In the genomic region with DNA sequence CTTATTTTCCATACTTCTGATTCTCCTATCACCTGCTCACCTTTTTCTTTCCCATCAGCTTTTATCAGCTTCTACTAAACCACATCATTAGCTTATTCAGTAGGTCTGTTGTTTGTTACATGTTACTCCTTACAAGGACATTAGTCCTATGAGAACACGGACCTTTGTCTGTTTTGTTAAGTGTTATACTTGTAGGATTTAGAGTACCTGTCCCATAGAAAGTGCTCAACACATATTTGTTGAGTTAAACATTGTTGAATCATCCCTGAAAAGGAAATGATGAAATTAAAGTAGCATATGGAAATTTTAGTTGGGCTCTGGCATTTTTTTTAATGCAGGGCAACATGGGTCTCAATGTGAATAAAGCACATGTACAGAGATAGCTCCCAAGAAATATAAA, we compare ENCODE assay signal across 17 cellular contexts.
DNase-seq lines count a peak whose midpoint lies in the region; ATAC-seq and TF ChIP-seq lines count a peak whose summit lies in the region.
"Had no signal": no experiment of that assay in that cellular context is flagged by ENCODE, and none has a peak within 500 bp of the region (broad histone marks: within the 10 kb centered on the region; RNA-seq: fewer than 3 reads in every experiment).

No MANE protein-coding gene starts in this region.

- ATAC-seq in GM21390 (IDR thresholded peaks at IDR 0.05; ENCODE audit: unreplicated experiment) = no peak
- ATAC-seq in activated CD8-positive, alpha-beta T cell treated with anti-CD3 and anti-CD28 coated beads, Interleukin-2, amount 10 ng/mL, durations not matched to agents 7 days and 5 days = no peak
- ATAC-seq: A549; CD8-positive, alpha-beta T cell; GM12878 had no signal

- no peak overlapping the region for H3K4me3 Mint-ChIP-seq in activated CD8-positive, alpha-beta T cell treated with anti-CD3 and anti-CD28 coated beads, Interleukin-2, amount 10 ng/mL, durations not matched to agents 7 days and 5 days
- H3K4me3 Mint-ChIP-seq: CD8-positive, alpha-beta T cell; H9; IgD-negative memory B cell had no signal

- H3K27ac Mint-ChIP-seq in activated CD8-positive, alpha-beta T cell treated with anti-CD3 and anti-CD28 coated beads, Interleukin-2, amount 10 ng/mL, durations not matched to agents 7 days and 5 days = no peak overlapping the region
- H3K27ac Mint-ChIP-seq: CD8-positive, alpha-beta T cell; H9; IgD-negative memory B cell had no signal

- dilution Hi-C loops in mammary epithelial cell (cut with HindIII; ENCODE audit: low sequenced_read_pairs) = no loop called here

- H3K27me3 ChIP-seq in mammary epithelial cell (ENCODE audit: insufficient read depth, low read length) = no peaks in the 10 kb centered on the region
- H3K27me3 ChIP-seq: BE2C had no signal

- H3K9me3 ChIP-seq in mammary epithelial cell (replicated peaks; ENCODE audit: insufficient read depth, low read length) = no peaks in the 10 kb centered on the region
- H3K9me3 ChIP-seq: A549, BE2C had no signal

- in situ Hi-C loops in mammary epithelial cell (cut with MboI; ENCODE audit: low sequenced_read_pairs in 2 of 2) = no loop called here

- WGBS in mammary epithelial cell (ENCODE audit: low coverage, missing lambda C conversion rate) = 47% methylated on average over 1 of the region's 1 CpG

- DNase-seq in DMS53 treated with DMSO at 0.1 percent for 48 hours (lab: John Stamatoyannopoulos, UW; ENCODE audit: unreplicated experiment) = peak; percentile 14
- DNase-seq in HCEC 1CT = peak; percentile 17
- peak; percentile 8 for DNase-seq in mammary epithelial cell
- peak; percentile 1 for DNase-seq in iris pigment epithelial cell (ENCODE audit: low read depth)
- no peak for DNase-seq in amygdala (lab: John Stamatoyannopoulos, UW)
- DNase-seq in activated CD8-positive, alpha-beta T cell treated with anti-CD3 and anti-CD28 coated beads, Interleukin-2, amount 10 ng/mL, durations not matched to agents 7 days and 5 days = no peak
- DNase-seq: BE2C; CD8-positive, alpha-beta T cell; COR-L47; GOT3; H9; KG1 had no signal

- H3K79me2 ChIP-seq in mammary epithelial cell (ENCODE audit: insufficient read depth, low read length) = no peaks in the 10 kb centered on the region

- no peaks in the 10 kb centered on the region for H3K27me3 Mint-ChIP-seq in activated CD8-positive, alpha-beta T cell treated with anti-CD3 and anti-CD28 coated beads, Interleukin-2, amount 10 ng/mL, durations not matched to agents 7 days and 5 days (ENCODE audit: low read depth)
- H3K27me3 Mint-ChIP-seq: IgD-negative memory B cell had no signal

- no peaks in the 10 kb centered on the region for H3K36me3 Mint-ChIP-seq in activated CD8-positive, alpha-beta T cell treated with anti-CD3 and anti-CD28 coated beads, Interleukin-2, amount 10 ng/mL, durations not matched to agents 7 days and 5 days (ENCODE audit: low read depth)
- H3K36me3 Mint-ChIP-seq: CD8-positive, alpha-beta T cell; IgD-negative memory B cell had no signal

- intact Hi-C loops in mammary epithelial cell (cut with micrococcal nuclease) = no loop called here

- H3K4me3 ChIP-seq in mammary epithelial cell (replicated peaks in 1 of 3; ENCODE audit: insufficient read depth in 1 of 3, low read depth in 2 of 3, low read length in 3 of 3) = no peak overlapping the region
- H3K4me3 ChIP-seq: A549, GM12878 had no signal

- no peaks in the 10 kb centered on the region for H4K20me1 ChIP-seq in mammary epithelial cell (ENCODE audit: insufficient read depth, low read length)

- H3K4me2 ChIP-seq in mammary epithelial cell (ENCODE audit: insufficient read depth, low read depth, low read length) = peak overlapping the region; percentile 8
- H3K4me2 ChIP-seq: A549 had no signal

- no peak overlapping the region for H3K27ac ChIP-seq in mammary epithelial cell (ENCODE audit: insufficient read depth, low read depth, low read length)
- H3K27ac ChIP-seq: A549, C4-2B had no signal

- CTCF ChIA-PET in mammary epithelial cell (lab: Charles Lee; ENCODE audit: low non-redundant PET) = no interaction called here
- CTCF ChIA-PET in activated CD8-positive, alpha-beta T cell treated with anti-CD3 and anti-CD28 coated beads, Interleukin-2, amount 10 ng/mL, durations not matched to agents 7 days and 5 days (lab: Charles Lee) = no interaction called here

- no peaks in the 10 kb centered on the region for H3K36me3 ChIP-seq in mammary epithelial cell (ENCODE audit: insufficient read depth, low read length)
- H3K36me3 ChIP-seq: BE2C had no signal

- peak overlapping the region; percentile 48 for H2AFZ ChIP-seq in mammary epithelial cell (ENCODE audit: low read depth, low read length)

- H3K9me3 Mint-ChIP-seq in activated CD8-positive, alpha-beta T cell treated with anti-CD3 and anti-CD28 coated beads, Interleukin-2, amount 10 ng/mL, durations not matched to agents 7 days and 5 days (ENCODE audit: insufficient read depth) = no peaks in the 10 kb centered on the region
- H3K9me3 Mint-ChIP-seq: CD8-positive, alpha-beta T cell; H9; IgD-negative memory B cell had no signal

- POLR2A ChIA-PET in activated CD8-positive, alpha-beta T cell treated with anti-CD3 and anti-CD28 coated beads, Interleukin-2, amount 10 ng/mL, durations not matched to agents 7 days and 5 days (lab: Charles Lee) = no interaction called here

- no TSS peak for BruUV-seq in mammary epithelial cell (replicated peaks; lab: Mats Ljungman, UMichigan)

- no peak for TF ChIP-seq CTCF in mammary epithelial cell (conservative IDR thresholded peaks at IDR 0.05 in 1 of 2, IDR thresholded peaks at IDR 0.05 in 1 of 2; ENCODE audit: extremely low read depth in 1 of 2, insufficient read depth in 1 of 2, low read depth in 1 of 2, low read length in 2 of 2)

- H3K4me1 ChIP-seq in mammary epithelial cell (ENCODE audit: insufficient read depth, low read length) = peaks cover 13% of the 10 kb centered on the region
- H3K4me1 ChIP-seq: A549 had no signal

- H3K4me1 Mint-ChIP-seq in activated CD8-positive, alpha-beta T cell treated with anti-CD3 and anti-CD28 coated beads, Interleukin-2, amount 10 ng/mL, durations not matched to agents 7 days and 5 days (ENCODE audit: low read depth) = no peaks in the 10 kb centered on the region
- H3K4me1 Mint-ChIP-seq: H9, IgD-negative memory B cell had no signal

- no peak overlapping the region for H3K9ac ChIP-seq in mammary epithelial cell (ENCODE audit: insufficient read depth, low read length)

Comparison
In these comparisons a context has a peak if more than half of its experiments do, and no peak if none do; other contexts are left out.
1. DNase-seq: peak in DMS53 treated with DMSO at 0.1 percent for 48 hours (single experiment), HCEC 1CT (single experiment), mammary epithelial cell (single experiment) and iris pigment epithelial cell (single experiment); none in amygdala (0 of 56) and activated CD8-positive, alpha-beta T cell treated with anti-CD3 and anti-CD28 coated beads, Interleukin-2, amount 10 ng/mL, durations not matched to agents 7 days and 5 days (single experiment).